13 cellular contexts compared by ENCODE assay signal in genomic region chr14:22509036-22509709, GRCh38.
DNase-seq lines count a peak whose midpoint lies in the region; ATAC-seq and TF ChIP-seq lines count a peak whose summit lies in the region.
"Had no signal": no experiment of that assay in that cellular context is flagged by ENCODE, and none has a peak within 500 bp of the region (broad histone marks: within the 10 kb centered on the region; RNA-seq: fewer than 3 reads in every experiment).

No MANE protein-coding gene starts in this region.

- peaks cover 63% of the 10 kb centered on the region for H3K4me1 Mint-ChIP-seq in activated T-cell treated with anti-CD3 and anti-CD28 coated beads, Interleukin-2, amount 50 U/mL, for 4 hours (ENCODE audit: low read depth)
- peaks cover 66% of the 10 kb centered on the region for H3K4me1 Mint-ChIP-seq in osteocyte (ENCODE audit: unreplicated experiment)

- no peak for DNase-seq in activated T-cell treated with anti-CD3 and anti-CD28 coated beads, Interleukin-2, amount 50 U/mL, for 4 hours
- DNase-seq in activated T-cell treated with anti-CD3 and anti-CD28 coated beads, Interleukin-2, amount 50 U/mL, for 1 hour, result no peak
- DNase-seq in activated naive CD4-positive, alpha-beta T cell treated with anti-CD3 and anti-CD28 coated beads, Interleukin-2, amount 50 U/mL, for 72 hours (ENCODE audit: low spot score in 2 of 2), result no peak
- no peak for DNase-seq in spleen
- no peak for DNase-seq in adrenal gland
- DNase-seq in osteocyte (ENCODE audit: extremely low spot score, unreplicated experiment), result no peak
- DNase-seq in NCI-H146 (lab: John Stamatoyannopoulos, UW), result no peak
- DNase-seq: body of pancreas, DND-41, kidney glomerular epithelial cell, NCI-H2029, nephron progenitor cell had no signal

- H3K27ac Mint-ChIP-seq in activated naive CD4-positive, alpha-beta T cell treated with anti-CD3 and anti-CD28 coated beads, Interleukin-2, amount 50 U/mL, for 72 hours, result peak overlapping the region; percentile 93 to 99
- no peak overlapping the region for H3K27ac Mint-ChIP-seq in osteocyte (ENCODE audit: unreplicated experiment)

- in situ Hi-C loops in GM18951 (cut with MboI; ENCODE audit: low sequenced_read_pairs, unreplicated experiment), result no loop called here

- TF ChIP-seq CTCF in spleen (IDR thresholded peaks at IDR 0.05 in 8 of 11, conservative IDR thresholded peaks at IDR 0.05 in 3 of 11) (no peak), adrenal gland (IDR thresholded peaks at IDR 0.05) (no peak), osteocyte (IDR thresholded peaks at IDR 0.05) (no peak)

- H3K4me3 ChIP-seq in spleen (peak overlapping the region in 3 of 8 donors; percentile 5 to 52 (median 8)), adrenal gland (no peak overlapping the region)
- H3K4me3 ChIP-seq: body of pancreas had no signal

- TF ChIP-seq POLR2A in GM18951 (IDR thresholded peaks at IDR 0.05; ENCODE audit: extremely low read depth, insufficient read depth, insufficient read length) (peak; percentile 51), spleen (IDR thresholded peaks at IDR 0.05) (no peak), adrenal gland (IDR thresholded peaks at IDR 0.05) (no peak)

- peaks cover 67% of the 10 kb centered on the region for H3K36me3 Mint-ChIP-seq in activated T-cell treated with anti-CD3 and anti-CD28 coated beads, Interleukin-2, amount 50 U/mL, for 4 hours (ENCODE audit: insufficient read depth)
- H3K36me3 Mint-ChIP-seq in activated naive CD4-positive, alpha-beta T cell treated with anti-CD3 and anti-CD28 coated beads, Interleukin-2, amount 50 U/mL, for 72 hours, result peaks cover 76 to 82% of the 10 kb centered on the region in 2 donors
- no peaks in the 10 kb centered on the region for H3K36me3 Mint-ChIP-seq in osteocyte (ENCODE audit: unreplicated experiment)

- peak overlapping the region; percentile 89 for H3K4me3 Mint-ChIP-seq in activated T-cell treated with anti-CD3 and anti-CD28 coated beads, Interleukin-2, amount 50 U/mL, for 4 hours
- H3K4me3 Mint-ChIP-seq in osteocyte (ENCODE audit: unreplicated experiment), result no peak overlapping the region
- H3K4me3 Mint-ChIP-seq: nephron progenitor cell had no signal

- H3K9me3 ChIP-seq in spleen, result no peaks in the 10 kb centered on the region
- no peaks in the 10 kb centered on the region for H3K9me3 ChIP-seq in adrenal gland (replicated peaks in 1 of 3)
- H3K9me3 ChIP-seq: body of pancreas had no signal

- peak overlapping the region in 6 of 8 donors; percentile 55 to 90 (median 71) for H3K27ac ChIP-seq in spleen
- H3K27ac ChIP-seq in adrenal gland, result no peak overlapping the region
- H3K27ac ChIP-seq: body of pancreas had no signal

- intact Hi-C loops in spleen (cut with DNase I; ENCODE audit: low total_unique reads) (no loop called here), adrenal gland (cut with DNase I) (no loop called here)

- no peaks in the 10 kb centered on the region for H3K9me3 Mint-ChIP-seq in activated T-cell treated with anti-CD3 and anti-CD28 coated beads, Interleukin-2, amount 50 U/mL, for 4 hours
- H3K9me3 Mint-ChIP-seq in activated naive CD4-positive, alpha-beta T cell treated with anti-CD3 and anti-CD28 coated beads, Interleukin-2, amount 50 U/mL, for 72 hours, result no peaks in the 10 kb centered on the region
- H3K9me3 Mint-ChIP-seq in osteocyte (ENCODE audit: unreplicated experiment), result no peaks in the 10 kb centered on the region
- H3K9me3 Mint-ChIP-seq: nephron progenitor cell had no signal

- no peak for ATAC-seq in activated T-cell treated with anti-CD3 and anti-CD28 coated beads, Interleukin-2, amount 50 U/mL, for 4 hours
- no peak for ATAC-seq in activated naive CD4-positive, alpha-beta T cell treated with anti-CD3 and anti-CD28 coated beads, Interleukin-2, amount 50 U/mL, for 72 hours
- ATAC-seq: body of pancreas had no signal

- WGBS in spleen, 5 donors, result 68 to 86% (median 79%) methylated on average over 7 of the region's 7 CpGs
- WGBS in adrenal gland, 4 donors, result 76 to 94% (median 85%) methylated on average over 6 to 7 of the region's 7 CpGs

- H3K27me3 Mint-ChIP-seq in activated T-cell treated with anti-CD3 and anti-CD28 coated beads, Interleukin-2, amount 50 U/mL, for 4 hours (ENCODE audit: low read depth), result no peaks in the 10 kb centered on the region
- no peaks in the 10 kb centered on the region for H3K27me3 Mint-ChIP-seq in osteocyte (ENCODE audit: unreplicated experiment)

- H3K36me3 ChIP-seq in spleen (no peaks in the 10 kb centered on the region), adrenal gland (replicated peaks in 1 of 2) (no peaks in the 10 kb centered on the region)

- H3K27me3 ChIP-seq in spleen (replicated peaks in 1 of 7) (no peaks in the 10 kb centered on the region), adrenal gland (no peaks in the 10 kb centered on the region)
- H3K27me3 ChIP-seq: body of pancreas had no signal

- H3K4me1 ChIP-seq in spleen (peaks cover 23 to 91% (median 39%) of the 10 kb centered on the region in 6 donors), adrenal gland (replicated peaks in 1 of 2) (peaks cover 0 to 19% of the 10 kb centered on the region in 2 donors)

Comparison
In these comparisons a context has a peak if more than half of its experiments do, and no peak if none do; other contexts are left out.
1. H3K27ac ChIP-seq: peak in spleen (6 of 8); none in adrenal gland (0 of 5).